18 cellular contexts compared by ENCODE assay signal in genomic region chr1:77543822-77544448, GRCh38.
DNase-seq lines count a peak whose midpoint lies in the region; ATAC-seq and TF ChIP-seq lines count a peak whose summit lies in the region.
"Had no signal": no experiment of that assay in that cellular context is flagged by ENCODE, and none has a peak within 500 bp of the region (broad histone marks: within the 10 kb centered on the region; RNA-seq: fewer than 3 reads in every experiment).

No MANE protein-coding gene starts in this region.

- TF ChIP-seq EP300 in tibial nerve (IDR thresholded peaks at IDR 0.05) (no peak), upper lobe of left lung (IDR thresholded peaks at IDR 0.05) (no peak)

- no peaks in the 10 kb centered on the region for H3K79me2 ChIP-seq in ACC112 (ENCODE audit: control insufficient read depth, insufficient read depth, low read length, unreplicated experiment)

- peak overlapping the region; percentile 35 for H2AFZ ChIP-seq in ACC112 (ENCODE audit: low read length, unreplicated experiment)

- CTCF ChIA-PET in HEK293 (lab: Yijun Ruan, JAX), result interaction anchor here (0.6 to 1.8 kb wide), 4 partner anchors 9 to 17 kb away, joined by 3 to 17 read pairs (median 4); no protein-coding TSS in a partner anchor

- H3K4me1 ChIP-seq in ACC112 (ENCODE audit: control insufficient read depth, insufficient read depth, low read length, unreplicated experiment) (peaks cover 47% of the 10 kb centered on the region), HEK293 (ENCODE audit: control insufficient read depth, insufficient read depth, low read length) (no peaks in the 10 kb centered on the region), tibial nerve (peaks cover 0 to 13% (median 0%) of the 10 kb centered on the region in 4 donors), upper lobe of left lung (peaks cover 0 to 9% (median 4%) of the 10 kb centered on the region in 4 donors)
- H3K4me1 ChIP-seq: uterus had no signal

- TF ChIP-seq POLR2A in tibial nerve (IDR thresholded peaks at IDR 0.05) (no peak), upper lobe of left lung (IDR thresholded peaks at IDR 0.05) (no peak)

- H3K27me3 ChIP-seq in ACC112 (ENCODE audit: insufficient read depth, low read length), result no peaks in the 10 kb centered on the region
- no peaks in the 10 kb centered on the region for H3K27me3 ChIP-seq in dorsolateral prefrontal cortex
- H3K27me3 ChIP-seq in tibial nerve, result no peaks in the 10 kb centered on the region
- H3K27me3 ChIP-seq in upper lobe of left lung, result no peaks in the 10 kb centered on the region
- H3K27me3 ChIP-seq: right lobe of liver, stomach, uterus had no signal

- ATAC-seq in upper lobe of left lung (ENCODE audit: low FRiP score in 2 of 2), result no peak
- ATAC-seq in GM18519 (IDR thresholded peaks at IDR 0.05; ENCODE audit: low FRiP score, unreplicated experiment), result no peak
- ATAC-seq: right lobe of liver had no signal

- H3K36me3 ChIP-seq in ACC112 (ENCODE audit: insufficient read depth, low read length) (no peaks in the 10 kb centered on the region), HEK293 (ENCODE audit: control insufficient read depth in 2 of 2, insufficient read depth in 1 of 2, low read length in 2 of 2) (no peaks in the 10 kb centered on the region), tibial nerve (no peaks in the 10 kb centered on the region), upper lobe of left lung (no peaks in the 10 kb centered on the region)
- H3K36me3 ChIP-seq: left ventricle myocardium inferior, right lobe of liver, stomach, uterus had no signal

- H3K4me3 ChIP-seq in ACC112 (ENCODE audit: low read depth, low read length), result no peak overlapping the region
- H3K4me3 ChIP-seq in HEK293 (ENCODE audit: low read depth, low read length), result no peak overlapping the region
- H3K4me3 ChIP-seq in dorsolateral prefrontal cortex, result no peak overlapping the region
- H3K4me3 ChIP-seq in tibial nerve, result no peak overlapping the region
- H3K4me3 ChIP-seq in upper lobe of left lung, result no peak overlapping the region
- H3K4me3 ChIP-seq: coronary artery, left ventricle myocardium inferior, right lobe of liver, stomach, uterus had no signal

- WGBS in tibial nerve, 2 donors, result 82 to 84% methylated on average over 4 of the region's 4 CpGs
- 75 to 82% methylated on average over 4 of the region's 4 CpGs for WGBS in upper lobe of left lung, 2 donors

- intact Hi-C loops in dorsolateral prefrontal cortex (cut with DNase I), result no loop called here

- DNase-seq in NCI-H748 (lab: John Stamatoyannopoulos, UW; ENCODE audit: unreplicated experiment) (peak; percentile 71), dorsolateral prefrontal cortex (no peak), tibial nerve (ENCODE audit: low spot score in 2 of 2) (no peak), NCI-H2227 (lab: John Stamatoyannopoulos, UW; ENCODE audit: unreplicated experiment) (no peak), upper lobe of left lung (no peak)
- DNase-seq: activated CD4-positive, alpha-beta T cell treated with anti-CD3 and anti-CD28 coated beads, Interleukin-2, amount 10 ng/mL, durations not matched to agents 24 days and 14 days; activated CD8-positive, alpha-beta memory T cell treated with anti-CD3 and anti-CD28 coated beads, Interleukin-2, amount 50 U/mL, for 48 hours; activated naive CD4-positive, alpha-beta T cell; CD8-positive, alpha-beta memory T cell; foreskin melanocyte; left ventricle myocardium inferior; right lobe of liver; stomach; uterus had no signal

- TF ChIP-seq CTCF in HEK293 (tag by site-specific recombination; IDR thresholded peaks at IDR 0.05) (no peak), dorsolateral prefrontal cortex (IDR thresholded peaks at IDR 0.05 in 54 of 56, conservative IDR thresholded peaks at IDR 0.05 in 2 of 56; ENCODE audit: low read depth in 1 of 56, partially characterized antibody in 56 of 56) (no peak), tibial nerve (IDR thresholded peaks at IDR 0.05) (no peak), upper lobe of left lung (IDR thresholded peaks at IDR 0.05) (no peak)

- POLR2A ChIA-PET in HEK293 (lab: Yijun Ruan, JAX), result no interaction called here

- no peaks in the 10 kb centered on the region for H3K9me3 ChIP-seq in HEK293 (ENCODE audit: control insufficient read depth, insufficient read depth, low read depth, low read length)
- no peaks in the 10 kb centered on the region for H3K9me3 ChIP-seq in tibial nerve
- H3K9me3 ChIP-seq in upper lobe of left lung, result no peaks in the 10 kb centered on the region
- H3K9me3 ChIP-seq: left ventricle myocardium inferior, right lobe of liver, stomach, uterus had no signal

- H3K27ac ChIP-seq in ACC112 (ENCODE audit: low read depth, low read length) (no peak overlapping the region), HEK293 (ENCODE audit: extremely low read depth, low read depth, low read length) (no peak overlapping the region), dorsolateral prefrontal cortex (peak overlapping the region in 42 of 59 donors; percentile 4 to 88 (median 74)), tibial nerve (no peak overlapping the region), upper lobe of left lung (no peak overlapping the region)
- H3K27ac ChIP-seq: coronary artery, left ventricle myocardium inferior, right lobe of liver, stomach, uterus had no signal

TF ChIP-seq in HEK293, 187 proteins besides CTCF, POLR2A, EP300 and RAD21:
- TF ChIP-seq, protein P1, sequence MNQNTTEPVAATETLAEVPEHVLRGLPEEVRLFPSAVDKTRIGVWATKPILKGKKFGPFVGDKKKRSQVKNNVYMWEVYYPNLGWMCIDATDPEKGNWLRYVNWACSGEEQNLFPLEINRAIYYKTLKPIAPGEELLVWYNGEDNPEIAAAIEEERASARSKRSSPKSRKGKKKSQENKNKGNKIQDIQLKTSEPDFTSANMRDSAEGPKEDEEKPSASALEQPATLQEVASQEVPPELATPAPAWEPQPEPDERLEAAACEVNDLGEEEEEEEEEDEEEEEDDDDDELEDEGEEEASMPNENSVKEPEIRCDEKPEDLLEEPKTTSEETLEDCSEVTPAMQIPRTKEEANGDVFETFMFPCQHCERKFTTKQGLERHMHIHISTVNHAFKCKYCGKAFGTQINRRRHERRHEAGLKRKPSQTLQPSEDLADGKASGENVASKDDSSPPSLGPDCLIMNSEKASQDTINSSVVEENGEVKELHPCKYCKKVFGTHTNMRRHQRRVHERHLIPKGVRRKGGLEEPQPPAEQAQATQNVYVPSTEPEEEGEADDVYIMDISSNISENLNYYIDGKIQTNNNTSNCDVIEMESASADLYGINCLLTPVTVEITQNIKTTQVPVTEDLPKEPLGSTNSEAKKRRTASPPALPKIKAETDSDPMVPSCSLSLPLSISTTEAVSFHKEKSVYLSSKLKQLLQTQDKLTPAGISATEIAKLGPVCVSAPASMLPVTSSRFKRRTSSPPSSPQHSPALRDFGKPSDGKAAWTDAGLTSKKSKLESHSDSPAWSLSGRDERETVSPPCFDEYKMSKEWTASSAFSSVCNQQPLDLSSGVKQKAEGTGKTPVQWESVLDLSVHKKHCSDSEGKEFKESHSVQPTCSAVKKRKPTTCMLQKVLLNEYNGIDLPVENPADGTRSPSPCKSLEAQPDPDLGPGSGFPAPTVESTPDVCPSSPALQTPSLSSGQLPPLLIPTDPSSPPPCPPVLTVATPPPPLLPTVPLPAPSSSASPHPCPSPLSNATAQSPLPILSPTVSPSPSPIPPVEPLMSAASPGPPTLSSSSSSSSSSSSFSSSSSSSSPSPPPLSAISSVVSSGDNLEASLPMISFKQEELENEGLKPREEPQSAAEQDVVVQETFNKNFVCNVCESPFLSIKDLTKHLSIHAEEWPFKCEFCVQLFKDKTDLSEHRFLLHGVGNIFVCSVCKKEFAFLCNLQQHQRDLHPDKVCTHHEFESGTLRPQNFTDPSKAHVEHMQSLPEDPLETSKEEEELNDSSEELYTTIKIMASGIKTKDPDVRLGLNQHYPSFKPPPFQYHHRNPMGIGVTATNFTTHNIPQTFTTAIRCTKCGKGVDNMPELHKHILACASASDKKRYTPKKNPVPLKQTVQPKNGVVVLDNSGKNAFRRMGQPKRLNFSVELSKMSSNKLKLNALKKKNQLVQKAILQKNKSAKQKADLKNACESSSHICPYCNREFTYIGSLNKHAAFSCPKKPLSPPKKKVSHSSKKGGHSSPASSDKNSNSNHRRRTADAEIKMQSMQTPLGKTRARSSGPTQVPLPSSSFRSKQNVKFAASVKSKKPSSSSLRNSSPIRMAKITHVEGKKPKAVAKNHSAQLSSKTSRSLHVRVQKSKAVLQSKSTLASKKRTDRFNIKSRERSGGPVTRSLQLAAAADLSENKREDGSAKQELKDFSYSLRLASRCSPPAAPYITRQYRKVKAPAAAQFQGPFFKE (tag by site-specific recombination; IDR thresholded peaks at IDR 0.05; ENCODE audit: borderline replicate concordance), result no peak
- TF ChIP-seq, protein P2, sequence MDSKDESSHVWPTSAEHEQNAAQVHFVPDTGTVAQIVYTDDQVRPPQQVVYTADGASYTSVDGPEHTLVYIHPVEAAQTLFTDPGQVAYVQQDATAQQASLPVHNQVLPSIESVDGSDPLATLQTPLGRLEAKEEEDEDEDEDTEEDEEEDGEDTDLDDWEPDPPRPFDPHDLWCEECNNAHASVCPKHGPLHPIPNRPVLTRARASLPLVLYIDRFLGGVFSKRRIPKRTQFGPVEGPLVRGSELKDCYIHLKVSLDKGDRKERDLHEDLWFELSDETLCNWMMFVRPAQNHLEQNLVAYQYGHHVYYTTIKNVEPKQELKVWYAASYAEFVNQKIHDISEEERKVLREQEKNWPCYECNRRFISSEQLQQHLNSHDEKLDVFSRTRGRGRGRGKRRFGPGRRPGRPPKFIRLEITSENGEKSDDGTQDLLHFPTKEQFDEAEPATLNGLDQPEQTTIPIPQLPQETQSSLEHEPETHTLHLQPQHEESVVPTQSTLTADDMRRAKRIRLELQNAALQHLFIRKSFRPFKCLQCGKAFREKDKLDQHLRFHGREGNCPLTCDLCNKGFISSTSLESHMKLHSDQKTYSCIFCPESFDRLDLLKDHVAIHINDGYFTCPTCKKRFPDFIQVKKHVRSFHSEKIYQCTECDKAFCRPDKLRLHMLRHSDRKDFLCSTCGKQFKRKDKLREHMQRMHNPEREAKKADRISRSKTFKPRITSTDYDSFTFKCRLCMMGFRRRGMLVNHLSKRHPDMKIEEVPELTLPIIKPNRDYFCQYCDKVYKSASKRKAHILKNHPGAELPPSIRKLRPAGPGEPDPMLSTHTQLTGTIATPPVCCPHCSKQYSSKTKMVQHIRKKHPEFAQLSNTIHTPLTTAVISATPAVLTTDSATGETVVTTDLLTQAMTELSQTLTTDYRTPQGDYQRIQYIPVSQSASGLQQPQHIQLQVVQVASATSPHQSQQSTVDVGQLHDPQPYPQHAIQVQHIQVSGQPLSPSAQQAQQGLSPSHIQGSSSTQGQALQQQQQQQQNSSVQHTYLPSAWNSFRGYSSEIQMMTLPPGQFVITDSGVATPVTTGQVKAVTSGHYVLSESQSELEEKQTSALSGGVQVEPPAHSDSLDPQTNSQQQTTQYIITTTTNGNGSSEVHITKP (tag by site-specific recombination; IDR thresholded peaks at IDR 0.05), result peak; percentile 30; the same call in 1 of the 2 replicates

Comparison
In these comparisons a context has a peak if more than half of its experiments do, and no peak if none do; other contexts are left out.
1. H3K27ac ChIP-seq: peak in dorsolateral prefrontal cortex (42 of 59); none in ACC112 (single experiment), HEK293 (single experiment), tibial nerve (0 of 4) and upper lobe of left lung (0 of 4).